10 cellular contexts compared by ENCODE assay signal in the genomic region with DNA sequence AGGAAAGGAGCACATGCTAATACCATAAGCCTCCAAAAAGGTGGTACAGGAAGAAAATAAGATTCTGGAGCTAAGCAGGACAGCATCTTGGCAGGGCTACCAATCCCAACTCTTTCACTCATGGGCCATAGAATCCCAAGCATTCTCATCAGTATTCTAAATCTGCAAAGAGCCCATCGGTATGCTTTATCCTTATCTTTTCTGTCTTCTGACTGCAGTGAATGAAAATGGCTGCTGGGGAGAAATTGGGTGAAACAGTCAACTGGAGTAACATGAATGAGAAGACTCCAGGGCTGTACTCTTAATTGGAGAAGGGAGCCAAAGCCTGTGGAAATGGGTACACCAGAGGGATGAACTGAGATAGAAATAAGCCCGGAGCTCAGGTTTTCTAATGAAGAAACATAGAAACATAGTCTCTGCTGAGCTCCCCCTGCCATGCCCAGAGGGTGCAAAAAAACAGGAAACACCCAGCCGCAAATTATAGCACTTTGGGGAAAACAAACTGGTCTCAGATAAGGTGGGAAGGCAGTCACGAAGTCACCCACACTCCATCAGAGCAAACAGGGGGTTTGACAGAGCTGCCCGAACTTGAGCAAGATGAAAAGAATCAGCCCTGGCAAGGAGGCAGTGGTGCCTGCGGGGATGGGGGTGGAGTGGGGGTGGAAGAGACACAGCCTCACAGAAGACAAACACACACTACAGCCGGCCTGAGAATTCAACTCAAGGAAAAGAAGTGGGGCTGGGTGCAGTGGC. TPM values are rescaled to one million over a fixed set of nuclear protein-coding genes. Genes with fewer than 3 reads are reported as not detected.
DNase-seq lines count a peak whose midpoint lies in the region; ATAC-seq and TF ChIP-seq lines count a peak whose summit lies in the region.
"Had no signal": no experiment of that assay in that cellular context is flagged by ENCODE, and none has a peak within 500 bp of the region (broad histone marks: within the 10 kb centered on the region; RNA-seq: fewer than 3 reads in every experiment).

No MANE protein-coding gene starts in this region.

- in situ Hi-C loops in G401 (cut with HindIII; ENCODE audit: low sequenced_read_pairs): no loop called here

- no peaks in the 10 kb centered on the region for H3K36me3 ChIP-seq in left lung
- H3K36me3 ChIP-seq: cardiac muscle cell had no signal

- intact Hi-C loops in left lung (cut with DNase I): no loop called here

- H3K27ac ChIP-seq in left lung: no peak overlapping the region
- H3K27ac ChIP-seq: cardiac muscle cell had no signal

- TF ChIP-seq CTCF in left lung (IDR thresholded peaks at IDR 0.05): no peak

- H3K9me3 ChIP-seq in left lung: no peaks in the 10 kb centered on the region

- DNase-seq in MV-4-11 (lab: John Stamatoyannopoulos, UW) (peak; percentile 10), HuH-7 (ENCODE audit: low spot score) (no peak), cerebellum (ENCODE audit: low spot score) (no peak), G401 (ENCODE audit: low spot score) (no peak), left lung (no peak)
- peak; percentile 28 to 29 for DNase-seq in activated CD4-positive, alpha-beta T cell treated with anti-CD3 and anti-CD28 coated beads, Interleukin-2, amount 50 U/mL, for 48 hours
- DNase-seq in central memory CD4-positive, alpha-beta T cell: peak; percentile 30
- peak; percentile 8 for DNase-seq in stimulated activated CD8-positive, alpha-beta memory T cell treated with anti-CD3 and anti-CD28 coated beads, Interleukin-4, amount 100 ng/mL, for 24 hours (ENCODE audit: low read depth)
- DNase-seq: NCI-H2081 treated with DMSO at 0.1 percent for 48 hours had no signal

- no peak overlapping the region for H3K4me3 ChIP-seq in left lung
- H3K4me3 ChIP-seq: cardiac muscle cell had no signal

- no peaks in the 10 kb centered on the region for H3K4me1 ChIP-seq in left lung

- H3K27me3 ChIP-seq in left lung: no peaks in the 10 kb centered on the region
- H3K27me3 ChIP-seq: cardiac muscle cell had no signal

- ATAC-seq in left lung: no peak

RNA-seq across cellular contexts. Expression of gene E2F3, which starts 35.4 kb away (rescaled TPM):
- total RNA-seq in cerebellum: 13.3 TPM
- total RNA-seq in G401 (2014; rRNA removed; shearing (Covaris generic)): 9.0 and 12.5 TPM in 2 replicates
- 10 to 100 TPM; 11.4 to 18.6 TPM for total RNA-seq in left lung

Comparison
In these comparisons a context has a peak if more than half of its experiments do, and no peak if none do; other contexts are left out.
1. DNase-seq: peak in MV-4-11 (single experiment), activated CD4-positive, alpha-beta T cell treated with anti-CD3 and anti-CD28 coated beads, Interleukin-2, amount 50 U/mL, for 48 hours (2 of 2), central memory CD4-positive, alpha-beta T cell (single experiment) and stimulated activated CD8-positive, alpha-beta memory T cell treated with anti-CD3 and anti-CD28 coated beads, Interleukin-4, amount 100 ng/mL, for 24 hours (single experiment); none in HuH-7 (single experiment), cerebellum (single experiment), G401 (single experiment) and left lung (0 of 2).